ENCODE assay signal across 32 cellular contexts in the genomic region with DNA sequence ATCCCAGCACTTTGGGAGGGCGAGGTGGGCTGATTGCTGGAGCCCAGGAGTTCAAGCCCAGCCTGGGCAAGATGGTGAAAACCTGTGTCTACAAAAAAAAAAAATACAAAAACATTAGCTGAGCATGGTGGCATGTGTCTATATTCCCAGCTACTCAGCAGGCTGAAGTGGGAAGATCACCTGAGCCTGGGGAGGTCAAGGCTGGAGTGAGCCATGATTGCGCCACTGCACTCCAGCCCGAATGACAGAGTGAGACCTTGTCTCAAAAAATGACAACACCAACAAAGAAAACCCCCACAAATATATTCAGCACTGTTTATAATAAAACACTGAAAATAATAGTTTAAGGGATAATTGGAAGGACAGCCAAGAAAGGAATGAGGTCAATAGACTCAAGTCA.
"Had no signal": no experiment of that assay in that cellular context is flagged by ENCODE, and none has a peak within 500 bp of the region (broad histone marks: within the 10 kb centered on the region; RNA-seq: fewer than 3 reads in every experiment).

No MANE protein-coding gene starts in this region.

- FAIRE-seq: endometrium, endothelial cell of umbilical vein, TTC549 had no signal

- H3K27me3 ChIP-seq: ascending aorta, breast epithelium, cardiac muscle cell, colonic mucosa, esophagus squamous epithelium, gastroesophageal sphincter had no signal

- H3K4me1 ChIP-seq: ascending aorta, breast epithelium, colonic mucosa had no signal

- H3K27me3 Mint-ChIP-seq: activated T-cell treated with anti-CD3 and anti-CD28 coated beads, Interleukin-2, amount 50 U/mL, for 24 hours had no signal

- H3K9me3 Mint-ChIP-seq: activated CD4-positive, alpha-beta memory T cell treated with anti-CD3 and anti-CD28 coated beads, Interleukin-2, amount 10 ng/mL, durations not matched to agents 7 days and 5 days; activated CD4-positive, alpha-beta T cell treated with anti-CD3 and anti-CD28 coated beads, Interleukin-2, amount 10 ng/mL, durations not matched to agents 7 days and 5 days; activated naive CD4-positive, alpha-beta T cell treated with anti-CD3 and anti-CD28 coated beads, Interleukin-2, amount 10 ng/mL, durations not matched to agents 7 days and 5 days; activated naive CD4-positive, alpha-beta T cell treated with anti-CD3 and anti-CD28 coated beads, Interleukin-2, amount 50 U/mL, for 72 hours; activated naive CD8-positive, alpha-beta T cell treated with anti-CD3 and anti-CD28 coated beads, Interleukin-2, amount 10 ng/mL, durations not matched to agents 7 days and 5 days; activated T-cell treated with anti-CD3 and anti-CD28 coated beads, Interleukin-2, amount 50 U/mL, for 24 hours; activated T-cell treated with anti-CD3 and anti-CD28 coated beads, Interleukin-2, amount 50 U/mL, for 72 hours; WTC11 had no signal

- ATAC-seq: activated naive CD4-positive, alpha-beta T cell treated with anti-CD3 and anti-CD28 coated beads, Interleukin-2, amount 50 U/mL, for 72 hours; activated T-cell treated with anti-CD3 and anti-CD28 coated beads, Interleukin-2, amount 50 U/mL, for 72 hours; gastroesophageal sphincter; WTC11 had no signal

- H3K4me3 Mint-ChIP-seq: activated CD4-positive, alpha-beta memory T cell treated with anti-CD3 and anti-CD28 coated beads, Interleukin-2, amount 10 ng/mL, durations not matched to agents 7 days and 5 days; activated CD4-positive, alpha-beta T cell treated with anti-CD3 and anti-CD28 coated beads, Interleukin-2, amount 10 ng/mL, durations not matched to agents 7 days and 5 days; activated naive CD4-positive, alpha-beta T cell treated with anti-CD3 and anti-CD28 coated beads, Interleukin-2, amount 10 ng/mL, durations not matched to agents 7 days and 5 days; activated naive CD8-positive, alpha-beta T cell treated with anti-CD3 and anti-CD28 coated beads, Interleukin-2, amount 10 ng/mL, durations not matched to agents 7 days and 5 days; activated T-cell treated with anti-CD3 and anti-CD28 coated beads, Interleukin-2, amount 50 U/mL, for 24 hours; activated T-cell treated with anti-CD3 and anti-CD28 coated beads, Interleukin-2, amount 50 U/mL, for 72 hours; WTC11 had no signal

- H3K36me3 ChIP-seq: ascending aorta, breast epithelium, cardiac muscle cell, colonic mucosa, esophagus squamous epithelium, gastroesophageal sphincter had no signal

- H3K4me3 ChIP-seq: ascending aorta, breast epithelium, cardiac muscle cell, colonic mucosa, esophagus squamous epithelium, gastroesophageal sphincter had no signal

- H3K27ac Mint-ChIP-seq: activated CD4-positive, alpha-beta memory T cell treated with anti-CD3 and anti-CD28 coated beads, Interleukin-2, amount 10 ng/mL, durations not matched to agents 7 days and 5 days; activated CD4-positive, alpha-beta T cell treated with anti-CD3 and anti-CD28 coated beads, Interleukin-2, amount 10 ng/mL, durations not matched to agents 7 days and 5 days; activated naive CD4-positive, alpha-beta T cell treated with anti-CD3 and anti-CD28 coated beads, Interleukin-2, amount 10 ng/mL, durations not matched to agents 7 days and 5 days; activated naive CD4-positive, alpha-beta T cell treated with anti-CD3 and anti-CD28 coated beads, Interleukin-2, amount 50 U/mL, for 72 hours; activated naive CD8-positive, alpha-beta T cell treated with anti-CD3 and anti-CD28 coated beads, Interleukin-2, amount 10 ng/mL, durations not matched to agents 7 days and 5 days; activated T-cell treated with anti-CD3 and anti-CD28 coated beads, Interleukin-2, amount 50 U/mL, for 24 hours; activated T-cell treated with anti-CD3 and anti-CD28 coated beads, Interleukin-2, amount 50 U/mL, for 72 hours had no signal

- DNase-seq: activated CD4-positive, alpha-beta memory T cell treated with anti-CD3 and anti-CD28 coated beads, Interleukin-2, amount 10 ng/mL, durations not matched to agents 7 days and 5 days; activated CD4-positive, alpha-beta T cell treated with anti-CD3 and anti-CD28 coated beads for 1 hour; activated CD4-positive, alpha-beta T cell treated with anti-CD3 and anti-CD28 coated beads for 4 hours; activated CD4-positive, alpha-beta T cell treated with anti-CD3 and anti-CD28 coated beads, Interleukin-2, amount 10 ng/mL, durations not matched to agents 7 days and 5 days; activated CD4-positive, alpha-beta T cell treated with anti-CD3 and anti-CD28 coated beads, Interleukin-2, amount 50 U/mL, for 4 hours; activated CD8-positive, alpha-beta memory T cell treated with anti-CD3 and anti-CD28 coated beads, Interleukin-2, amount 50 U/mL, for 48 hours; activated gamma-delta T cell; activated naive CD4-positive, alpha-beta T cell; activated naive CD4-positive, alpha-beta T cell treated with anti-CD3 and anti-CD28 coated beads, Interleukin-2, amount 10 ng/mL, durations not matched to agents 7 days and 5 days; activated naive CD8-positive, alpha-beta T cell treated with anti-CD3 and anti-CD28 coated beads, Interleukin-2, amount 10 ng/mL, durations not matched to agents 7 days and 5 days; activated T-cell treated with anti-CD3 and anti-CD28 coated beads for 4 hours; activated T-cell treated with anti-CD3 and anti-CD28 coated beads, Interleukin-2, amount 50 U/mL, for 24 hours; activated T-cell treated with anti-CD3 and anti-CD28 coated beads, Interleukin-2, amount 50 U/mL, for 72 hours; central memory CD4-positive, alpha-beta T cell; cerebellar nuclear complex; colonic mucosa; effector CD8-positive, alpha-beta T cell; esophagus squamous epithelium; foreskin melanocyte; T-helper 2 cell had no signal

- H3K27ac ChIP-seq: ascending aorta, breast epithelium, cardiac muscle cell, colonic mucosa, epithelial cell of prostate, esophagus squamous epithelium, gastroesophageal sphincter, VCaP had no signal

- H3K9me3 ChIP-seq: ascending aorta, breast epithelium, colonic mucosa, esophagus squamous epithelium, gastroesophageal sphincter had no signal

- H3K36me3 Mint-ChIP-seq: activated naive CD4-positive, alpha-beta T cell treated with anti-CD3 and anti-CD28 coated beads, Interleukin-2, amount 50 U/mL, for 72 hours; activated naive CD8-positive, alpha-beta T cell treated with anti-CD3 and anti-CD28 coated beads, Interleukin-2, amount 10 ng/mL, durations not matched to agents 7 days and 5 days; brain; WTC11 had no signal
